ENCODE assay signal across 8 cellular contexts in genomic region chr3:3799173-3800075, GRCh38. TPM values are rescaled to one million over a fixed set of nuclear protein-coding genes. Genes with fewer than 3 reads are reported as not detected.
A peak's percentile ranks its signal among the peaks of the same experiment; 100 is the strongest.
DNase-seq lines count a peak whose midpoint lies in the region; ATAC-seq, FAIRE-seq and TF ChIP-seq lines count a peak whose summit lies in the region.

Gene LRRN1 (plus strand): TSS chr3:3799431. CDS start chr3:3844642, 45,211 bp downstream.

- CTCF ChIA-PET in T-cell (lab: Charles Lee) = no interaction called here

- POLR2A ChIA-PET in T-cell (lab: Charles Lee) = interaction anchor here in 1 of 2 donors (0.7 kb wide), 1 partner anchor 1352 kb away, joined by 5 read pairs; no protein-coding TSS in a partner anchor

- TF ChIP-seq CTCF in bronchial epithelial cell (IDR thresholded peaks at IDR 0.05; ENCODE audit: insufficient read depth, low read length, severe bottlenecking) = no peak

- H3K27ac Mint-ChIP-seq in T-cell = peak within 1 kb of the TSS; percentile 57 to 87

- FAIRE-seq in bronchial epithelial cell (lab: Jason Lieb, UNC) = no peak

- ATAC-seq in HG03354 (IDR thresholded peaks at IDR 0.05; ENCODE audit: poor library complexity, severe bottlenecking, unreplicated experiment) = peak; percentile 45
- peak; percentile 73 to 81 (median 74) for ATAC-seq in T-cell (replicated peaks in 1 of 4)
- peak; percentile 49 for ATAC-seq in left lobe of liver
- no peak for ATAC-seq in HG03378 (IDR thresholded peaks at IDR 0.05; ENCODE audit: unreplicated experiment)
- no peak for ATAC-seq in HG03139 (IDR thresholded peaks at IDR 0.05; ENCODE audit: unreplicated experiment)

- H3K27me3 Mint-ChIP-seq in T-cell = peaks cover 18 to 43% of the 10 kb centered on the region in 2 donors

- H3K36me3 Mint-ChIP-seq in T-cell = no peaks in the 10 kb centered on the region

- DNase-seq in DMS79 (lab: John Stamatoyannopoulos, UW) (peak; percentile 44), T-cell (peak in 23 of 34 experiments; percentile 4 to 69 (median 18)), bronchial epithelial cell (ENCODE audit: low read depth) (no peak), left lobe of liver (ENCODE audit: low spot score) (peak; percentile 51)
- peak; percentile 29 to 51 for DNase-seq in stimulated activated CD4-positive, alpha-beta T cell treated with anti-CD3 and anti-CD28 coated beads, Interleukin-15, amount 100 ng/mL, for 48 hours (ENCODE audit: low read depth in 2 of 2)

- H3K4me1 Mint-ChIP-seq in T-cell = peaks cover 11 to 25% (median 20%) of the 10 kb centered on the region in 3 donors

- H3K4me3 ChIP-seq in bronchial epithelial cell (ENCODE audit: low read depth, low read length) = peak within 1 kb of the TSS; percentile 35

- peak within 1 kb of the TSS; percentile 80 to 92 (median 85) for H3K4me3 Mint-ChIP-seq in T-cell

- peaks cover 0 to 3% (median 0%) of the 10 kb centered on the region in 3 donors for H3K9me3 Mint-ChIP-seq in T-cell

- H3K27me3 ChIP-seq in bronchial epithelial cell (ENCODE audit: control insufficient read depth, insufficient read depth, low read length) = peaks cover 8% of the 10 kb centered on the region

- no peaks in the 10 kb centered on the region for H3K36me3 ChIP-seq in bronchial epithelial cell (ENCODE audit: control insufficient read depth, insufficient read depth, low read length)

RNA-seq across cellular contexts. Expression of gene LRRN1, which starts in this region (rescaled TPM):
- total RNA-seq in T-cell (1 to 10 TPM in 3 of 5 donors, under 1 TPM in 2; 0.20 to 7.8 (median 1.2) TPM), bronchial epithelial cell (0.26 TPM in 2 replicates), left lobe of liver (0.28 TPM)

Comparison
In these comparisons a context has a peak if more than half of its experiments do, and no peak if none do; other contexts are left out.
1. Peak in DNase-seq and ATAC-seq in left lobe of liver; RNA of the gene not detected or under 1 TPM.
2. ATAC-seq: peak in HG03354 (single experiment) and T-cell (4 of 4); none in HG03378 (single experiment) and HG03139 (single experiment).